ENCODE assay signal across 24 cellular contexts in genomic region chr6:151161363-151161762, GRCh38.
A peak's percentile ranks its signal among the peaks of the same experiment; 100 is the strongest.
DNase-seq lines count a peak whose midpoint lies in the region; ATAC-seq, FAIRE-seq and TF ChIP-seq lines count a peak whose summit lies in the region.
"Had no signal": no experiment of that assay in that cellular context is flagged by ENCODE, and none has a peak within 500 bp of the region (broad histone marks: within the 10 kb centered on the region; RNA-seq: fewer than 3 reads in every experiment).

No MANE protein-coding gene starts in this region.

- no peak for TF ChIP-seq CTCF in astrocyte (IDR thresholded peaks at IDR 0.05; ENCODE audit: insufficient read depth, low read depth, low read length)
- no peak for TF ChIP-seq CTCF in kidney (IDR thresholded peaks at IDR 0.05; ENCODE audit: borderline replicate concordance, extremely low read depth, insufficient read depth)
- no peak for TF ChIP-seq CTCF in parathyroid adenoma (IDR thresholded peaks at IDR 0.05)
- no peak for TF ChIP-seq CTCF in smooth muscle cell (IDR thresholded peaks at IDR 0.05; ENCODE audit: borderline replicate concordance, insufficient read depth, poor library complexity, severe bottlenecking)

- 95% methylated on average over 6 of the region's 6 CpGs for WGBS in smooth muscle cell (ENCODE audit: low lambda C conversion rate)

- intact Hi-C loops in kidney (cut with DNase I), result no loop called here

- DNase-seq in COLO829 (ENCODE audit: low spot score) (peak; percentile 75), astrocyte (ENCODE audit: low read depth) (no peak), kidney (no peak), smooth muscle cell (lab: John Stamatoyannopoulos, UW; ENCODE audit: unreplicated experiment) (no peak)
- DNase-seq in effector memory CD4-positive, alpha-beta T cell, result no peak
- DNase-seq: activated CD4-positive, alpha-beta T cell treated with anti-CD3 and anti-CD28 coated beads for 1 hour; DMS 273 treated with DMSO at 0.1 percent for 48 hours; GDM1; mesendoderm; naive thymus-derived CD8-positive, alpha-beta T cell; NCI-H1436 treated with DMSO at 0.1 percent for 48 hours; NCI-H748 treated with DMSO at 0.1 percent for 48 hours; stimulated activated CD4-positive, alpha-beta T cell treated with anti-CD3 and anti-CD28 coated beads, Interleukin-15, amount 100 ng/mL, for 24 hours; substantia nigra; SW 1271 had no signal

- H3K4me3 ChIP-seq in astrocyte (ENCODE audit: insufficient read depth, low read depth, low read length), result no peak overlapping the region
- peak overlapping the region; percentile 43 to 58 for H3K4me3 ChIP-seq in kidney (ENCODE audit: low read length in 2 of 2)
- H3K4me3 ChIP-seq in parathyroid adenoma (ENCODE audit: low read depth, low read length), result peak overlapping the region; percentile 24
- no peak overlapping the region for H3K4me3 ChIP-seq in smooth muscle cell
- H3K4me3 ChIP-seq in effector memory CD4-positive, alpha-beta T cell (ENCODE audit: insufficient read depth, low read depth, low read length, poor library complexity, severe bottlenecking), result no peak overlapping the region
- H3K4me3 ChIP-seq: breast epithelium, gastroesophageal sphincter had no signal

- no peaks in the 10 kb centered on the region for H3F3A ChIP-seq in smooth muscle cell (ENCODE audit: low read depth)

- H3K4me1 Mint-ChIP-seq in astrocyte (ENCODE audit: low read depth, unreplicated experiment), result no peaks in the 10 kb centered on the region
- H3K4me1 Mint-ChIP-seq: naive thymus-derived CD8-positive, alpha-beta T cell had no signal

- H3K36me3 Mint-ChIP-seq in astrocyte (ENCODE audit: low read depth, unreplicated experiment), result no peaks in the 10 kb centered on the region
- H3K36me3 Mint-ChIP-seq: activated naive CD4-positive, alpha-beta T cell treated with anti-CD3 and anti-CD28 coated beads, Interleukin-2, amount 50 U/mL, for 72 hours; naive thymus-derived CD8-positive, alpha-beta T cell had no signal

- H3K9ac ChIP-seq in astrocyte (ENCODE audit: low read length) (no peak overlapping the region), kidney (ENCODE audit: low read length in 2 of 2) (peak overlapping the region in 1 of 2 donors; percentile 19), parathyroid adenoma (no peak overlapping the region), smooth muscle cell (ENCODE audit: low read depth) (no peak overlapping the region)

- H3K4me1 ChIP-seq in astrocyte (ENCODE audit: insufficient read depth, low read length) (no peaks in the 10 kb centered on the region), kidney (ENCODE audit: control insufficient read depth in 1 of 2, insufficient read depth in 1 of 2, low read depth in 1 of 2, low read length in 2 of 2) (peaks cover 9% of the 10 kb centered on the region in 2 donors), parathyroid adenoma (no peaks in the 10 kb centered on the region), smooth muscle cell (ENCODE audit: low read depth) (no peaks in the 10 kb centered on the region)
- no peaks in the 10 kb centered on the region for H3K4me1 ChIP-seq in effector memory CD4-positive, alpha-beta T cell (ENCODE audit: control insufficient read depth, insufficient read depth, low read length, poor library complexity, severe bottlenecking)
- H3K4me1 ChIP-seq: breast epithelium, gastroesophageal sphincter had no signal

- H3K9me3 ChIP-seq in astrocyte (ENCODE audit: insufficient read depth, low read depth, low read length), result no peaks in the 10 kb centered on the region
- H3K9me3 ChIP-seq in kidney (ENCODE audit: control insufficient read depth in 1 of 2, low read length in 2 of 2), result no peaks in the 10 kb centered on the region
- H3K9me3 ChIP-seq in parathyroid adenoma (ENCODE audit: control insufficient read depth, low read length), result no peaks in the 10 kb centered on the region
- no peaks in the 10 kb centered on the region for H3K9me3 ChIP-seq in smooth muscle cell (replicated peaks; ENCODE audit: low read depth)
- H3K9me3 ChIP-seq in effector memory CD4-positive, alpha-beta T cell (ENCODE audit: control insufficient read depth, low read length), result no peaks in the 10 kb centered on the region
- H3K9me3 ChIP-seq: breast epithelium, gastroesophageal sphincter had no signal

- FAIRE-seq in astrocyte (lab: Jason Lieb, UNC), result no peak
- no peak for FAIRE-seq in kidney (lab: Jason Lieb, UNC)

- H2AFZ ChIP-seq in astrocyte (ENCODE audit: low read depth, low read length), result peak overlapping the region; percentile 45
- peak overlapping the region; percentile 57 for H2AFZ ChIP-seq in parathyroid adenoma
- H2AFZ ChIP-seq in smooth muscle cell (ENCODE audit: low read depth), result no peak overlapping the region

- peaks cover 25% of the 10 kb centered on the region for H3K27me3 Mint-ChIP-seq in astrocyte (ENCODE audit: low read depth, unreplicated experiment)

- H3K79me2 ChIP-seq in astrocyte (ENCODE audit: insufficient read depth, low read length) (no peaks in the 10 kb centered on the region), parathyroid adenoma (no peaks in the 10 kb centered on the region), smooth muscle cell (ENCODE audit: low read depth) (no peaks in the 10 kb centered on the region)

- peak overlapping the region; percentile 17 for H3K4me2 ChIP-seq in astrocyte (ENCODE audit: low read length)
- H3K4me2 ChIP-seq in parathyroid adenoma (ENCODE audit: low read length), result peak overlapping the region; percentile 64
- no peak overlapping the region for H3K4me2 ChIP-seq in smooth muscle cell

- H4K20me1 ChIP-seq in astrocyte (ENCODE audit: insufficient read depth, low read length) (no peaks in the 10 kb centered on the region), smooth muscle cell (ENCODE audit: low read depth) (no peaks in the 10 kb centered on the region)

- H3K36me3 ChIP-seq in astrocyte (ENCODE audit: insufficient read depth, low read length), result no peaks in the 10 kb centered on the region
- H3K36me3 ChIP-seq in kidney (ENCODE audit: control insufficient read depth in 1 of 2, insufficient read depth in 2 of 2, low read length in 2 of 2), result no peaks in the 10 kb centered on the region
- no peaks in the 10 kb centered on the region for H3K36me3 ChIP-seq in parathyroid adenoma (ENCODE audit: control insufficient read depth, insufficient read depth, low read length)
- H3K36me3 ChIP-seq in smooth muscle cell (ENCODE audit: low read depth), result no peaks in the 10 kb centered on the region
- no peaks in the 10 kb centered on the region for H3K36me3 ChIP-seq in effector memory CD4-positive, alpha-beta T cell (ENCODE audit: control insufficient read depth, insufficient read depth, low read length)
- H3K36me3 ChIP-seq: breast epithelium, gastroesophageal sphincter had no signal

- no peak for ATAC-seq in GM21515 (IDR thresholded peaks at IDR 0.05; ENCODE audit: unreplicated experiment)
- ATAC-seq in GM21723 (IDR thresholded peaks at IDR 0.05; ENCODE audit: unreplicated experiment), result no peak
- ATAC-seq: activated naive CD4-positive, alpha-beta T cell treated with anti-CD3 and anti-CD28 coated beads, Interleukin-2, amount 50 U/mL, for 72 hours; gastroesophageal sphincter; naive thymus-derived CD8-positive, alpha-beta T cell had no signal

- no peak overlapping the region for H3K4me3 Mint-ChIP-seq in astrocyte (ENCODE audit: unreplicated experiment)
- H3K4me3 Mint-ChIP-seq: dendritic cell treated with granulocyte-macrophage colony-stimulating factor and Interleukin-4, amounts not matched to agents 40 ng/mL and 50 ng/mL, for 4 days; naive thymus-derived CD8-positive, alpha-beta T cell had no signal

- H3K27ac ChIP-seq in astrocyte (ENCODE audit: low read depth, low read length) (no peak overlapping the region), kidney (ENCODE audit: low read depth in 2 of 2, low read length in 2 of 2) (peak overlapping the region in 1 of 2 donors; percentile 40), parathyroid adenoma (no peak overlapping the region), smooth muscle cell (ENCODE audit: low read depth) (no peak overlapping the region)
- no peak overlapping the region for H3K27ac ChIP-seq in effector memory CD4-positive, alpha-beta T cell (ENCODE audit: insufficient read depth, low read length, poor library complexity, severe bottlenecking)
- H3K27ac ChIP-seq: breast epithelium, C4-2B, epithelial cell of prostate, gastroesophageal sphincter had no signal

- peaks cover 2% of the 10 kb centered on the region for H3K27me3 ChIP-seq in astrocyte (ENCODE audit: insufficient read depth, low read length)
- H3K27me3 ChIP-seq in parathyroid adenoma (ENCODE audit: control insufficient read depth, insufficient read depth, low read length), result no peaks in the 10 kb centered on the region
- no peaks in the 10 kb centered on the region for H3K27me3 ChIP-seq in smooth muscle cell (ENCODE audit: low read depth)
- H3K27me3 ChIP-seq in effector memory CD4-positive, alpha-beta T cell (replicated peaks; ENCODE audit: control insufficient read depth, insufficient read depth, low read length, poor library complexity, severe bottlenecking), result no peaks in the 10 kb centered on the region
- H3K27me3 ChIP-seq: breast epithelium, gastroesophageal sphincter had no signal

- H3K9me3 Mint-ChIP-seq in astrocyte (ENCODE audit: unreplicated experiment), result no peaks in the 10 kb centered on the region
- H3K9me3 Mint-ChIP-seq: activated naive CD4-positive, alpha-beta T cell treated with anti-CD3 and anti-CD28 coated beads, Interleukin-2, amount 50 U/mL, for 72 hours; dendritic cell treated with granulocyte-macrophage colony-stimulating factor and Interleukin-4, amounts not matched to agents 40 ng/mL and 50 ng/mL, for 4 days; naive thymus-derived CD8-positive, alpha-beta T cell had no signal

- no peak overlapping the region for H3K27ac Mint-ChIP-seq in astrocyte (ENCODE audit: unreplicated experiment)
- H3K27ac Mint-ChIP-seq: activated naive CD4-positive, alpha-beta T cell treated with anti-CD3 and anti-CD28 coated beads, Interleukin-2, amount 50 U/mL, for 72 hours; dendritic cell treated with granulocyte-macrophage colony-stimulating factor and Interleukin-4, amounts not matched to agents 40 ng/mL and 50 ng/mL, for 4 days; naive thymus-derived CD8-positive, alpha-beta T cell had no signal

Comparison
In these comparisons a context has a peak if more than half of its experiments do, and no peak if none do; other contexts are left out.
1. H3K4me3 ChIP-seq: peak in kidney (2 of 2) and parathyroid adenoma (single experiment); none in astrocyte (single experiment), smooth muscle cell (single experiment) and effector memory CD4-positive, alpha-beta T cell (single experiment).